1 cellular context compared by ENCODE assay signal in the genomic region with DNA sequence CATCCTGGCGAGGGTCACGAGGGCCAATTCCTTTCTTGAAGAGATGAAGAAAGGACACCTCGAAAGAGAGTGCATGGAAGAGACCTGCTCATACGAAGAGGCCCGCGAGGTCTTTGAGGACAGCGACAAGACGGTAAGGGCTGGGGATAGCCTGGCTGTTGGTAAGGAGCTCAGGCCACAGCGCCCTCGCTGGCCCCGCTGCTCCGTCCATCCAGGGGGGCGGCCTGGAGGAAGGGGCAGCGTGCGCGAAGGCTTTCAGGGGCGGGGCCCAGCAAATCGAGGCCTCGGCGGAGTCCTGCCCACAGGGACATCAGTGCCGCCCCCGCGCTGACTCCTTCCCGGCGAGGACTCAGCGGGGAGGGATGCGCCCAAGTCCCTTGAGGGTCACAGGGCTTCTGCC.
TF ChIP-seq lines count a peak whose summit lies in the region.

No MANE protein-coding gene starts in this region.

TF ChIP-seq in HEK293T, 16 proteins besides CTCF, POLR2A, EP300 and RAD21 (continued from another document):
- no peak for TF ChIP-seq SP1 (IDR thresholded peaks at IDR 0.05)
- TF ChIP-seq CTBP1 (IDR thresholded peaks at IDR 0.05; ENCODE audit: borderline replicate concordance): no peak
- TF ChIP-seq ELF4 (IDR thresholded peaks at IDR 0.05): no peak
- TF ChIP-seq, protein P1, sequence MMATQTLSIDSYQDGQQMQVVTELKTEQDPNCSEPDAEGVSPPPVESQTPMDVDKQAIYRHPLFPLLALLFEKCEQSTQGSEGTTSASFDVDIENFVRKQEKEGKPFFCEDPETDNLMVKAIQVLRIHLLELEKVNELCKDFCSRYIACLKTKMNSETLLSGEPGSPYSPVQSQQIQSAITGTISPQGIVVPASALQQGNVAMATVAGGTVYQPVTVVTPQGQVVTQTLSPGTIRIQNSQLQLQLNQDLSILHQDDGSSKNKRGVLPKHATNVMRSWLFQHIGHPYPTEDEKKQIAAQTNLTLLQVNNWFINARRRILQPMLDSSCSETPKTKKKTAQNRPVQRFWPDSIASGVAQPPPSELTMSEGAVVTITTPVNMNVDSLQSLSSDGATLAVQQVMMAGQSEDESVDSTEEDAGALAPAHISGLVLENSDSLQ (IDR thresholded peaks at IDR 0.05): no peak
